1 cellular context compared by ENCODE assay signal in the genomic region with DNA sequence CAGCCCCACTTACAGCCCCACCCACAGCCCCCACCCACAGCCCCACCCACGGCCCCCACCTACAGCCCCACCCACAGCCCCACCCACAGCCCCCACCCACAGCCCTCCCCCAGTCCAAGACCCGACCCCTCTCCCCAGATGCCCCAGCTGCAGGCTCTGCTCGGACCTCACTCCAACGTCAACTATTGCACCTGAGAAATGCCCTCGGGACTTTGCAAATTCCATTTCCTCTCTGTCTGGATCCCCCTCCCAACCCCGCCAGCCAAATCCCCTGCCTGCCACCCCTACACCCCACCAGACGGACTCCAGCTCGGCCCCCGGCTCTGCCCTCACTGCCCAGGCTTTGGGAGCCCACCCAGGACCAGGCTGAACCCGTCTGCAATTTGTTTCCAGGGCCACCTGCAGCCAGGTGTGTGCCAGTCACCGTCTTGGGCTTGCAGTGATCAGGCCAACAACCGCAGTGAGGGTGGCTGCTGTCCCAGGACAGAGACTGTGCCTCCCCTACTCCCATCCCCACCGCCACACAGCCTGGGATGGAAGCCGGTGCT.
TF ChIP-seq lines count a peak whose summit lies in the region.

No MANE protein-coding gene starts in this region.

TF ChIP-seq in H1, 55 proteins besides CTCF, POLR2A, EP300 and RAD21:
- TF ChIP-seq CHD1 (IDR thresholded peaks at IDR 0.05; ENCODE audit: low read depth, low read length) (no peak), TAF7 (optimal IDR thresholded peaks at IDR 0.05; ENCODE audit: borderline replicate concordance, low read depth, low read length) (no peak), SRF (IDR thresholded peaks at IDR 0.05; ENCODE audit: low read depth, low read length) (no peak), NANOG (IDR thresholded peaks at IDR 0.05; ENCODE audit: insufficient read depth, low read depth, low read length, poor library complexity, severe bottlenecking) (no peak), PHF8 (conservative IDR thresholded peaks at IDR 0.05; ENCODE audit: low read depth, low read length) (no peak), SAP30 (IDR thresholded peaks at IDR 0.05; ENCODE audit: insufficient read depth, insufficient replicate concordance, low read length) (no peak), KDM1A (IDR thresholded peaks at IDR 0.05; ENCODE audit: borderline replicate concordance, low read length) (no peak), YY1 (IDR thresholded peaks at IDR 0.05; ENCODE audit: low read depth, low read length) (no peak), SIN3A (conservative IDR thresholded peaks at IDR 0.05 in 1 of 2, IDR thresholded peaks at IDR 0.05 in 1 of 2; ENCODE audit: low read depth in 1 of 2, low read length in 2 of 2) (no peak), SIRT6 (IDR thresholded peaks at IDR 0.05; ENCODE audit: low read length) (no peak), KDM4A (IDR thresholded peaks at IDR 0.05; ENCODE audit: low read depth, low read length, severe bottlenecking) (no peak), BACH1 (IDR thresholded peaks at IDR 0.05; ENCODE audit: low read length) (no peak), CHD2 (IDR thresholded peaks at IDR 0.05; ENCODE audit: low read length) (no peak), NRF1 (IDR thresholded peaks at IDR 0.05; ENCODE audit: low read depth, low read length) (no peak)
- TF ChIP-seq, protein P1, sequence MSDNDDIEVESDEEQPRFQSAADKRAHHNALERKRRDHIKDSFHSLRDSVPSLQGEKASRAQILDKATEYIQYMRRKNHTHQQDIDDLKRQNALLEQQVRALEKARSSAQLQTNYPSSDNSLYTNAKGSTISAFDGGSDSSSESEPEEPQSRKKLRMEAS (IDR thresholded peaks at IDR 0.05), result no peak
- TF ChIP-seq, protein P2, sequence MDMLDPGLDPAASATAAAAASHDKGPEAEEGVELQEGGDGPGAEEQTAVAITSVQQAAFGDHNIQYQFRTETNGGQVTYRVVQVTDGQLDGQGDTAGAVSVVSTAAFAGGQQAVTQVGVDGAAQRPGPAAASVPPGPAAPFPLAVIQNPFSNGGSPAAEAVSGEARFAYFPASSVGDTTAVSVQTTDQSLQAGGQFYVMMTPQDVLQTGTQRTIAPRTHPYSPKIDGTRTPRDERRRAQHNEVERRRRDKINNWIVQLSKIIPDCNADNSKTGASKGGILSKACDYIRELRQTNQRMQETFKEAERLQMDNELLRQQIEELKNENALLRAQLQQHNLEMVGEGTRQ (IDR thresholded peaks at IDR 0.05; ENCODE audit: low read length), result no peak
- TF ChIP-seq, protein P3, sequence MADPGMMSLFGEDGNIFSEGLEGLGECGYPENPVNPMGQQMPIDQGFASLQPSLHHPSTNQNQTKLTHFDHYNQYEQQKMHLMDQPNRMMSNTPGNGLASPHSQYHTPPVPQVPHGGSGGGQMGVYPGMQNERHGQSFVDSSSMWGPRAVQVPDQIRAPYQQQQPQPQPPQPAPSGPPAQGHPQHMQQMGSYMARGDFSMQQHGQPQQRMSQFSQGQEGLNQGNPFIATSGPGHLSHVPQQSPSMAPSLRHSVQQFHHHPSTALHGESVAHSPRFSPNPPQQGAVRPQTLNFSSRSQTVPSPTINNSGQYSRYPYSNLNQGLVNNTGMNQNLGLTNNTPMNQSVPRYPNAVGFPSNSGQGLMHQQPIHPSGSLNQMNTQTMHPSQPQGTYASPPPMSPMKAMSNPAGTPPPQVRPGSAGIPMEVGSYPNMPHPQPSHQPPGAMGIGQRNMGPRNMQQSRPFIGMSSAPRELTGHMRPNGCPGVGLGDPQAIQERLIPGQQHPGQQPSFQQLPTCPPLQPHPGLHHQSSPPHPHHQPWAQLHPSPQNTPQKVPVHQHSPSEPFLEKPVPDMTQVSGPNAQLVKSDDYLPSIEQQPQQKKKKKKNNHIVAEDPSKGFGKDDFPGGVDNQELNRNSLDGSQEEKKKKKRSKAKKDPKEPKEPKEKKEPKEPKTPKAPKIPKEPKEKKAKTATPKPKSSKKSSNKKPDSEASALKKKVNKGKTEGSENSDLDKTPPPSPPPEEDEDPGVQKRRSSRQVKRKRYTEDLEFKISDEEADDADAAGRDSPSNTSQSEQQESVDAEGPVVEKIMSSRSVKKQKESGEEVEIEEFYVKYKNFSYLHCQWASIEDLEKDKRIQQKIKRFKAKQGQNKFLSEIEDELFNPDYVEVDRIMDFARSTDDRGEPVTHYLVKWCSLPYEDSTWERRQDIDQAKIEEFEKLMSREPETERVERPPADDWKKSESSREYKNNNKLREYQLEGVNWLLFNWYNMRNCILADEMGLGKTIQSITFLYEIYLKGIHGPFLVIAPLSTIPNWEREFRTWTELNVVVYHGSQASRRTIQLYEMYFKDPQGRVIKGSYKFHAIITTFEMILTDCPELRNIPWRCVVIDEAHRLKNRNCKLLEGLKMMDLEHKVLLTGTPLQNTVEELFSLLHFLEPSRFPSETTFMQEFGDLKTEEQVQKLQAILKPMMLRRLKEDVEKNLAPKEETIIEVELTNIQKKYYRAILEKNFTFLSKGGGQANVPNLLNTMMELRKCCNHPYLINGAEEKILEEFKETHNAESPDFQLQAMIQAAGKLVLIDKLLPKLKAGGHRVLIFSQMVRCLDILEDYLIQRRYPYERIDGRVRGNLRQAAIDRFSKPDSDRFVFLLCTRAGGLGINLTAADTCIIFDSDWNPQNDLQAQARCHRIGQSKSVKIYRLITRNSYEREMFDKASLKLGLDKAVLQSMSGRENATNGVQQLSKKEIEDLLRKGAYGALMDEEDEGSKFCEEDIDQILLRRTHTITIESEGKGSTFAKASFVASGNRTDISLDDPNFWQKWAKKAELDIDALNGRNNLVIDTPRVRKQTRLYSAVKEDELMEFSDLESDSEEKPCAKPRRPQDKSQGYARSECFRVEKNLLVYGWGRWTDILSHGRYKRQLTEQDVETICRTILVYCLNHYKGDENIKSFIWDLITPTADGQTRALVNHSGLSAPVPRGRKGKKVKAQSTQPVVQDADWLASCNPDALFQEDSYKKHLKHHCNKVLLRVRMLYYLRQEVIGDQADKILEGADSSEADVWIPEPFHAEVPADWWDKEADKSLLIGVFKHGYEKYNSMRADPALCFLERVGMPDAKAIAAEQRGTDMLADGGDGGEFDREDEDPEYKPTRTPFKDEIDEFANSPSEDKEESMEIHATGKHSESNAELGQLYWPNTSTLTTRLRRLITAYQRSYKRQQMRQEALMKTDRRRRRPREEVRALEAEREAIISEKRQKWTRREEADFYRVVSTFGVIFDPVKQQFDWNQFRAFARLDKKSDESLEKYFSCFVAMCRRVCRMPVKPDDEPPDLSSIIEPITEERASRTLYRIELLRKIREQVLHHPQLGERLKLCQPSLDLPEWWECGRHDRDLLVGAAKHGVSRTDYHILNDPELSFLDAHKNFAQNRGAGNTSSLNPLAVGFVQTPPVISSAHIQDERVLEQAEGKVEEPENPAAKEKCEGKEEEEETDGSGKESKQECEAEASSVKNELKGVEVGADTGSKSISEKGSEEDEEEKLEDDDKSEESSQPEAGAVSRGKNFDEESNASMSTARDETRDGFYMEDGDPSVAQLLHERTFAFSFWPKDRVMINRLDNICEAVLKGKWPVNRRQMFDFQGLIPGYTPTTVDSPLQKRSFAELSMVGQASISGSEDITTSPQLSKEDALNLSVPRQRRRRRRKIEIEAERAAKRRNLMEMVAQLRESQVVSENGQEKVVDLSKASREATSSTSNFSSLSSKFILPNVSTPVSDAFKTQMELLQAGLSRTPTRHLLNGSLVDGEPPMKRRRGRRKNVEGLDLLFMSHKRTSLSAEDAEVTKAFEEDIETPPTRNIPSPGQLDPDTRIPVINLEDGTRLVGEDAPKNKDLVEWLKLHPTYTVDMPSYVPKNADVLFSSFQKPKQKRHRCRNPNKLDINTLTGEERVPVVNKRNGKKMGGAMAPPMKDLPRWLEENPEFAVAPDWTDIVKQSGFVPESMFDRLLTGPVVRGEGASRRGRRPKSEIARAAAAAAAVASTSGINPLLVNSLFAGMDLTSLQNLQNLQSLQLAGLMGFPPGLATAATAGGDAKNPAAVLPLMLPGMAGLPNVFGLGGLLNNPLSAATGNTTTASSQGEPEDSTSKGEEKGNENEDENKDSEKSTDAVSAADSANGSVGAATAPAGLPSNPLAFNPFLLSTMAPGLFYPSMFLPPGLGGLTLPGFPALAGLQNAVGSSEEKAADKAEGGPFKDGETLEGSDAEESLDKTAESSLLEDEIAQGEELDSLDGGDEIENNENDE (IDR thresholded peaks at IDR 0.05; ENCODE audit: insufficient replicate concordance, low read length), result no peak
- TF ChIP-seq, protein P4, sequence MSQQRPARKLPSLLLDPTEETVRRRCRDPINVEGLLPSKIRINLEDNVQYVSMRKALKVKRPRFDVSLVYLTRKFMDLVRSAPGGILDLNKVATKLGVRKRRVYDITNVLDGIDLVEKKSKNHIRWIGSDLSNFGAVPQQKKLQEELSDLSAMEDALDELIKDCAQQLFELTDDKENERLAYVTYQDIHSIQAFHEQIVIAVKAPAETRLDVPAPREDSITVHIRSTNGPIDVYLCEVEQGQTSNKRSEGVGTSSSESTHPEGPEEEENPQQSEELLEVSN (IDR thresholded peaks at IDR 0.05), result no peak
